ENCODE assay signal across 9 cellular contexts in the genomic region with DNA sequence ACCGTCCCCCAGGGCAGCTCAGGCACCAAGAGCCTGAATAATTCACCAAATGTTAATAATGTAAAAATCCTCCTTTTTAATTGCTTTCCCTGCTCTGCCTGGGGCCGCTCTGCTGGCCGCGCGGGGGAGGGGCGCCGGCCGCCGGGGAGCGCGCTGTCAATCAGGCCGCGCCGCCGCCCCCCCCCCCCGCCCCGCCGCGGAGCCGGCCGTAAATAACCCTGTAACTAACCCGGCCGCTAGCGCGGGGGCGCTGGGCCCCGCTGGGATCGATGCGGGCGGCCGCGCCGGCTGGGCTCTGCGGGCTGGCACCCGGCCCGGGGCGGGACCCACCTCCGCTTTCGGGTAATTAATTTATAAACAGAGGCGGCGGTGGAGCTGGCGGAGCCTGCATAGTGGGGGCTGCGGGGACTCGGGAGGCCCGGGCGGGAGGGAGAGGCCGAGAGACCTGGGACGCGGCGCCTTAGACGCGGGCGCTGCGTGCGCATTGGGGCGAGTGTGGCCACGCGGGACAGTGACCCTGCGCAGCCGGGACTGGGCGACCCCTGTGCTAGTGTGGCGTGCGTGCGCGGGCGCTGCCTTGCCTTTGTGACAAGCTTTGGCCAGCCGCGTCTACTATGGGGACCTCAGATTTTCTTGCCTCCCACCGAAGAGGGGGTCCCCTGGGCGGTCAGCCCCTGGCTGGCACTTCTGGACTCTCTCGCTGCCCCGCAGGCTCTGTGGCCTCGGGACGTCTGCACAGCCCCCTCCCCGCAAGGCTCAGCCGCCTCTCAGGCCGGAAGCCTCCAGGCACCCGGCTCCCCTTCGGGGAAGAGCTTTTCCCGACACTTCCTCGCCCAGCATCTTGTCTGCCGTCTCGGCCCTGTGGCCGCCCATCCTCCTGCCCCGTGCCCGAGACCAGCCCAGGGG. TPM values are rescaled to one million over a fixed set of nuclear protein-coding genes. Genes with fewer than 3 reads are reported as not detected.
DNase-seq lines count a peak whose midpoint lies in the region; ATAC-seq and TF ChIP-seq lines count a peak whose summit lies in the region.
"Had no signal": no experiment of that assay in that cellular context is flagged by ENCODE, and none has a peak within 500 bp of the region (broad histone marks: within the 10 kb centered on the region; RNA-seq: fewer than 3 reads in every experiment).

No MANE protein-coding gene starts in this region.

- H3K27me3 ChIP-seq in IMR-90 (ENCODE audit: control insufficient read depth, insufficient read depth, low read length) (no peaks in the 10 kb centered on the region), WERI-Rb-1 (ENCODE audit: insufficient read depth, low read depth, severe bottlenecking) (no peaks in the 10 kb centered on the region), neural progenitor cell (peaks cover 93% of the 10 kb centered on the region)

- peak overlapping the region; percentile 66; the same call in 1 of the 2 replicates for H3K14ac ChIP-seq in IMR-90 (replicated peaks; ENCODE audit: low read depth, low read length)

- peak overlapping the region; percentile 42; the same call in 1 of the 3 replicates for H2BK15ac ChIP-seq in IMR-90 (ENCODE audit: low read depth, low read length)

- 5% methylated on average over 39 of the region's 86 CpGs; no CpG with 5 or more reads in 1 of the 2 experiments for WGBS in IMR-90 (ENCODE audit: extremely low coverage in 2 of 2, insufficient read length in 1 of 2), 2 experiments

- peaks cover 5% of the 10 kb centered on the region for H3K36me3 ChIP-seq in IMR-90 (ENCODE audit: control insufficient read depth, insufficient read depth, low read length)
- H3K36me3 ChIP-seq in WERI-Rb-1: peaks cover 18% of the 10 kb centered on the region
- no peaks in the 10 kb centered on the region for H3K36me3 ChIP-seq in neural progenitor cell

- H3K18ac ChIP-seq in IMR-90 (ENCODE audit: low read depth, low read length): peak overlapping the region; percentile 21; the same call in 1 of the 2 replicates

- peaks cover 13% of the 10 kb centered on the region for H3K36me3 Mint-ChIP-seq in Calu3 (ENCODE audit: insufficient read depth, unreplicated experiment)
- H3K36me3 Mint-ChIP-seq in neural progenitor cell: peaks cover 4% of the 10 kb centered on the region

- H3K27ac Mint-ChIP-seq in Calu3 (ENCODE audit: unreplicated experiment): no peak overlapping the region
- H3K27ac Mint-ChIP-seq in neural progenitor cell: no peak overlapping the region

- peak overlapping the region; percentile 26; the same call in 1 of the 2 replicates for H3K9ac ChIP-seq in IMR-90 (ENCODE audit: low read depth, low read length)
- no peak overlapping the region for H3K9ac ChIP-seq in neural progenitor cell

- BruUV-seq in Calu3 (replicated peaks; lab: Mats Ljungman, UMichigan): no TSS peak
- BruUV-seq in IMR-90 (replicated peaks; lab: Mats Ljungman, UMichigan): no TSS peak

- H3F3A ChIP-seq in neural progenitor cell (ENCODE audit: low read depth): peaks cover 33% of the 10 kb centered on the region

- H3K4me2 ChIP-seq in IMR-90 (ENCODE audit: low read depth, low read length): peak overlapping the region; percentile 65
- H3K4me2 ChIP-seq in neural progenitor cell: peak overlapping the region; percentile 87

- H2AK5ac ChIP-seq in IMR-90 (ENCODE audit: low read depth, low read length): peak overlapping the region; percentile 94

- TF ChIP-seq RAD21 in IMR-90 (IDR thresholded peaks at IDR 0.05; ENCODE audit: low read length): no peak

- H2BK5ac ChIP-seq in IMR-90 (ENCODE audit: low read depth, low read length, poor library complexity, severe bottlenecking): peak overlapping the region; percentile 68

- H4K5ac ChIP-seq in IMR-90 (ENCODE audit: low read depth, low read length): peak overlapping the region; percentile 27; the same call in 1 of the 2 replicates

- H2AFZ ChIP-seq in IMR-90 (replicated peaks; ENCODE audit: low read length, poor library complexity) (peak overlapping the region; percentile 66), neural progenitor cell (replicated peaks) (no peak overlapping the region)

- H3K79me1 ChIP-seq in IMR-90 (ENCODE audit: low read depth in 1 of 2, low read length in 2 of 2): 0 out of 4 replicates have a peak, but pooled peaks cover 0 to 5% of the 10 kb centered on the region in 2 experiments

- no peak overlapping the region for H3K4me3 ChIP-seq in IMR-90 (ENCODE audit: insufficient read depth, low read depth, low read length)
- H3K4me3 ChIP-seq in WERI-Rb-1 (ENCODE audit: low read depth, low read length): peak overlapping the region; percentile 68
- H3K4me3 ChIP-seq in fibroblast of the aortic adventitia (ENCODE audit: low read depth, low read length): no peak overlapping the region
- peak overlapping the region; percentile 35 for H3K4me3 ChIP-seq in neural progenitor cell

- H3K56ac ChIP-seq in IMR-90 (ENCODE audit: extremely low read depth, insufficient read depth, low read length): peak overlapping the region; percentile 54

- peak overlapping the region; percentile 62 for H2BK20ac ChIP-seq in IMR-90 (ENCODE audit: low read depth, low read length)

- H3K9me3 ChIP-seq in IMR-90 (ENCODE audit: control insufficient read depth, insufficient read depth, low read length): no peaks in the 10 kb centered on the region
- H3K9me3 ChIP-seq in WERI-Rb-1 (ENCODE audit: severe bottlenecking): no peaks in the 10 kb centered on the region
- H3K9me3 ChIP-seq in neural progenitor cell (ENCODE audit: low read depth): no peaks in the 10 kb centered on the region

- H3K4me1 Mint-ChIP-seq in Calu3 (ENCODE audit: low read depth, unreplicated experiment) (peaks cover 13% of the 10 kb centered on the region), neural progenitor cell (peaks cover 41% of the 10 kb centered on the region)

- H3K9me3 Mint-ChIP-seq in Calu3 (ENCODE audit: low read depth, unreplicated experiment) (no peaks in the 10 kb centered on the region), neural progenitor cell (peaks cover 2% of the 10 kb centered on the region)

- H4K8ac ChIP-seq in IMR-90 (ENCODE audit: low read depth in 2 of 2, low read length in 2 of 2): peak overlapping the region; percentile 43 to 83; a peak in 2 of 4 replicates

- peak overlapping the region; percentile 43 for H3K27ac ChIP-seq in IMR-90 (ENCODE audit: insufficient read depth, low read length)
- peak overlapping the region; percentile 91 for H3K27ac ChIP-seq in WERI-Rb-1
- no peak overlapping the region for H3K27ac ChIP-seq in neural progenitor cell

- H3K4ac ChIP-seq in IMR-90 (ENCODE audit: low read depth, low read length): peak overlapping the region; percentile 81

- intact Hi-C loops in Calu3 (cut with micrococcal nuclease; ENCODE audit: unreplicated experiment) (no loop called here), IMR-90 (cut with micrococcal nuclease) (loop anchor here (1.0 to 2.0 kb wide), 2 partner anchors 16 to 28 kb away; no protein-coding TSS in a partner anchor)

- TF ChIP-seq CTCF in Calu3 (IDR thresholded peaks at IDR 0.05; ENCODE audit: unreplicated experiment): no peak
- TF ChIP-seq CTCF in IMR-90 (conservative IDR thresholded peaks at IDR 0.05; ENCODE audit: low read depth, low read length): 0 out of 2 replicates have a peak, but pooled peaks have one; percentile 22
- TF ChIP-seq CTCF in WERI-Rb-1 (IDR thresholded peaks at IDR 0.05; ENCODE audit: low read depth, low read length): no peak
- no peak for TF ChIP-seq CTCF in fibroblast of the aortic adventitia (IDR thresholded peaks at IDR 0.05; ENCODE audit: insufficient read depth, low read length)
- TF ChIP-seq CTCF in neural progenitor cell (IDR thresholded peaks at IDR 0.05): no peak

- in situ Hi-C loops in IMR-90 (cut with MboI; ENCODE audit: low sequenced_read_pairs): no loop called here

- H4K20me1 ChIP-seq in IMR-90 (ENCODE audit: insufficient read depth, low read length) (peaks cover 16% of the 10 kb centered on the region), neural progenitor cell (ENCODE audit: low read depth) (peaks cover 95% of the 10 kb centered on the region)

- TF ChIP-seq POLR2A in IMR-90 (IDR thresholded peaks at IDR 0.05; ENCODE audit: low read depth, low read length): no peak; the same call in 1 of the 2 replicates

- H3K79me2 ChIP-seq in neural progenitor cell (ENCODE audit: low read depth): no peaks in the 10 kb centered on the region

- peak overlapping the region; percentile 91 for H3K23ac ChIP-seq in IMR-90 (ENCODE audit: low read depth, low read length)

- CTCF ChIA-PET in Calu3 (lab: Charles Lee) (no interaction called here), IMR-90 (lab: Yijun Ruan, JAX) (interaction anchor here (1.0 kb wide), 1 partner anchor 10 kb away, joined by 3 read pairs; no protein-coding TSS in a partner anchor)

- DNase-seq in Calu3 (peak; percentile 79), IMR-90 (peak; percentile 62), WERI-Rb-1 (peak; percentile 65), fibroblast of the aortic adventitia (ENCODE audit: low read depth) (peak; percentile 44), neural progenitor cell (ENCODE audit: low spot score) (peak; percentile 77)

- POLR2A ChIA-PET in IMR-90 (lab: Charles Lee; ENCODE audit: unreplicated experiment): interaction anchor here (0.6 kb wide), 1 partner anchor 12 kb away, joined by 3 read pairs; no protein-coding TSS in a partner anchor

- H3K4me3 Mint-ChIP-seq in Calu3 (ENCODE audit: low read depth, unreplicated experiment) (peak overlapping the region; percentile 54), neural progenitor cell (peak overlapping the region; percentile 67)

- H2BK120ac ChIP-seq in IMR-90 (ENCODE audit: low read depth, low read length): peak overlapping the region; percentile 87

- peak overlapping the region; percentile 83 for H2AK9ac ChIP-seq in IMR-90 (replicated peaks; ENCODE audit: low read depth, low read length, poor library complexity)

- ATAC-seq in IMR-90 (ENCODE audit: low read depth) (peak; percentile 34), GM19463 (IDR thresholded peaks at IDR 0.05; ENCODE audit: unreplicated experiment) (no peak), GM21717 (IDR thresholded peaks at IDR 0.05; ENCODE audit: unreplicated experiment) (no peak), GM18498 (IDR thresholded peaks at IDR 0.05; ENCODE audit: unreplicated experiment) (no peak)

- H4K91ac ChIP-seq in IMR-90 (ENCODE audit: insufficient read depth, low read depth, low read length): peak overlapping the region; percentile 89

- H3K27me3 Mint-ChIP-seq in Calu3 (ENCODE audit: unreplicated experiment) (peaks cover 15% of the 10 kb centered on the region), neural progenitor cell (ENCODE audit: insufficient read depth, low read depth) (peaks cover 37% of the 10 kb centered on the region)

- H3K4me1 ChIP-seq in IMR-90 (ENCODE audit: control insufficient read depth, insufficient read depth, low read length) (peaks cover 48% of the 10 kb centered on the region), neural progenitor cell (peaks cover 26% of the 10 kb centered on the region)

- dilution Hi-C loops in IMR-90 (cut with HindIII; ENCODE audit: low sequenced_read_pairs, unreplicated experiment): no loop called here

- H3K9me1 ChIP-seq in IMR-90 (ENCODE audit: insufficient read depth, low read length): no peaks in the 10 kb centered on the region

RNA-seq across cellular contexts. Expression of a gene that starts 16.7 kb away (rescaled TPM):
- total RNA-seq in Calu3 (2022) (0.27 and 0.54 TPM in 2 replicates), IMR-90 (2012; rRNA removed) (5.9 and 6.9 TPM in 2 replicates), fibroblast of the aortic adventitia (ENCODE audit: low replicate concordance) (1.6 and 12.4 TPM in 2 replicates), neural progenitor cell (ENCODE audit: low replicate concordance) (0.15 TPM in 1 of 2 replicates, not detected in the other)
- 22.9 and 31.9 TPM in 2 replicates for polyA plus RNA-seq in IMR-90 (2012; rRNA removed)
- polyA plus RNA-seq in IMR-90 (2012; cell fraction: cytosol; rRNA removed): 7.3 and 10.5 TPM in 2 replicates
- polyA plus RNA-seq in IMR-90 (2012; cell fraction: nucleus; rRNA removed; ENCODE audit: low replicate concordance): 30.0 and 141 TPM in 2 replicates

RNA-seq across cellular contexts. Expression of a gene that starts 18.7 kb away (rescaled TPM):
- total RNA-seq in Calu3 (2022) (98.6 and 107 TPM in 2 replicates), IMR-90 (2012; rRNA removed) (105 and 106 TPM in 2 replicates), fibroblast of the aortic adventitia (ENCODE audit: low replicate concordance) (41.0 and 54.1 TPM in 2 replicates), neural progenitor cell (ENCODE audit: low replicate concordance) (39.6 and 69.1 TPM in 2 replicates)
- polyA plus RNA-seq in IMR-90 (2012; rRNA removed): 74.2 and 75.7 TPM in 2 replicates
- polyA plus RNA-seq in IMR-90 (2012; cell fraction: cytosol; rRNA removed): 54.0 and 63.6 TPM in 2 replicates
- 86.7 and 138 TPM in 2 replicates for polyA plus RNA-seq in IMR-90 (2012; cell fraction: nucleus; rRNA removed; ENCODE audit: low replicate concordance)

RNA-seq across cellular contexts. Expression of a gene that starts 20.0 kb away (rescaled TPM):
- total RNA-seq in Calu3 (2022): 27.1 and 27.8 TPM in 2 replicates
- total RNA-seq in IMR-90 (2012; rRNA removed): 3.4 and 3.6 TPM in 2 replicates
- polyA plus RNA-seq in IMR-90 (2012; rRNA removed): 41.0 and 50.7 TPM in 2 replicates
- 14.1 and 16.5 TPM in 2 replicates for polyA plus RNA-seq in IMR-90 (2012; cell fraction: cytosol; rRNA removed)
- 305 and 1,032 TPM in 2 replicates for polyA plus RNA-seq in IMR-90 (2012; cell fraction: nucleus; rRNA removed; ENCODE audit: low replicate concordance)
- total RNA-seq in fibroblast of the aortic adventitia (ENCODE audit: low replicate concordance): 1.8 and 5.0 TPM in 2 replicates
- total RNA-seq in neural progenitor cell (ENCODE audit: low replicate concordance): 10.7 and 33.8 TPM in 2 replicates

RNA-seq across cellular contexts. Expression of a gene that starts 25.9 kb away (rescaled TPM):
- total RNA-seq in Calu3 (2022) (11.9 and 16.2 TPM in 2 replicates), IMR-90 (2012; rRNA removed) (0.28 and 0.54 TPM in 2 replicates), fibroblast of the aortic adventitia (ENCODE audit: low replicate concordance) (0.54 TPM in 1 of 2 replicates, not detected in the other), neural progenitor cell (ENCODE audit: low replicate concordance) (0.09 TPM in 1 of 2 replicates, not detected in the other)
- 2.1 and 2.3 TPM in 2 replicates for polyA plus RNA-seq in IMR-90 (2012; rRNA removed)
- 0.66 and 1.7 TPM in 2 replicates for polyA plus RNA-seq in IMR-90 (2012; cell fraction: cytosol; rRNA removed)
- 8.1 and 24.8 TPM in 2 replicates for polyA plus RNA-seq in IMR-90 (2012; cell fraction: nucleus; rRNA removed; ENCODE audit: low replicate concordance)

RNA-seq across cellular contexts. Expression of a gene that starts 41.5 kb away (rescaled TPM):
- total RNA-seq in Calu3 (2022) (not detected in 2 replicates), IMR-90 (2012; rRNA removed) (not detected in 2 replicates), fibroblast of the aortic adventitia (ENCODE audit: low replicate concordance) (0.57 TPM in 1 of 2 replicates, not detected in the other), neural progenitor cell (ENCODE audit: low replicate concordance) (not detected in 2 replicates)
- polyA plus RNA-seq in IMR-90 (2012; rRNA removed): not detected in 2 replicates
- not detected in 2 replicates for polyA plus RNA-seq in IMR-90 (2012; cell fraction: cytosol; rRNA removed)
- 0.02 and 0.03 TPM in 2 replicates for polyA plus RNA-seq in IMR-90 (2012; cell fraction: nucleus; rRNA removed; ENCODE audit: low replicate concordance)
- total RNA-seq: NCI-H460 had no signal

Comparison
In these comparisons a context has a peak if more than half of its experiments do, and no peak if none do; other contexts are left out.
1. H3K4me3 ChIP-seq: peak in WERI-Rb-1 (single experiment) and neural progenitor cell (single experiment); none in IMR-90 (single experiment) and fibroblast of the aortic adventitia (single experiment).
2. Peak in every context shown above with its lines, with median percentiles within 50 percentile points of each other: DNase-seq.